In the genomic region with DNA sequence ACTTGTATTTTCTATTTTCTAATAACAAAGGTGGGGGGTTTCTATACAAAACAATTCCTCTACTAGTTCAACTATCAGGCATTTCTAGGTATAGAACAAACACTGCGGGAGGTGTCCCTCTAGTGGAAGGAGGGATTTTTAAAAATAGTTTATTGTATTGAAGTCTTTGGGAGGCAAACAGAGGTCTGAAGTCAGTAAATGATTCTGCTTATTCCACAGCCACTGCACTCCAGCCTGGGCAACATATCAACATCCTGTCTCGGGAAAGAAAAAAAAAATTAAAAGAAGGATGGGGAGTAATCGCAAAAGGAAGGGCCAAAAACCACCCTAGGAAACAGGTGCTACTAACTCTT, we compare ENCODE assay signal across 8 cellular contexts. TPM values are rescaled to one million over a fixed set of nuclear protein-coding genes. Genes with fewer than 3 reads are reported as not detected.
DNase-seq lines count a peak whose midpoint lies in the region; ATAC-seq and TF ChIP-seq lines count a peak whose summit lies in the region.

No MANE protein-coding gene starts in this region.

- H3K27ac ChIP-seq in prostate gland, result peak overlapping the region in 1 of 2 donors; percentile 36

- ATAC-seq in activated T-helper 17 cell treated with anti-CD3 and anti-CD28 coated beads, Interleukin-2, amount 50 U/mL, for 72 hours (replicated peaks), result peak; percentile 17
- ATAC-seq in GM21786 (IDR thresholded peaks at IDR 0.05; ENCODE audit: unreplicated experiment), result no peak

- in situ Hi-C loops in KBM-7 (cut with MboI; ENCODE audit: low pct_unique_long_range_greater_than_20kb, low sequenced_read_pairs), result no loop called here

- peaks cover 21% of the 10 kb centered on the region for H3K4me1 Mint-ChIP-seq in activated T-helper 17 cell treated with anti-CD3 and anti-CD28 coated beads, Interleukin-2, amount 50 U/mL, for 72 hours
- peaks cover 13% of the 10 kb centered on the region for H3K4me1 Mint-ChIP-seq in glutamatergic neuron (ENCODE audit: low read depth, unreplicated experiment)

- H3K9me3 ChIP-seq in prostate gland, result no peaks in the 10 kb centered on the region

- intact Hi-C loops in prostate gland (cut with DNase I), result loop anchor here (5.0 kb wide), 1 partner anchor 52 kb away; no protein-coding TSS in a partner anchor

- DNase-seq in activated CD4-positive, alpha-beta T cell treated with anti-CD3 and anti-CD28 coated beads for 4 hours, result peak; percentile 8 to 14
- no peak for DNase-seq in activated CD4-positive, alpha-beta T cell treated with anti-CD3 and anti-CD28 coated beads, Interleukin-2, amount 50 U/mL, for 4 hours
- DNase-seq in NCI-H2171 treated with DMSO at 0.1 percent for 48 hours (lab: John Stamatoyannopoulos, UW) (peak; percentile 88), glutamatergic neuron (no peak), prostate gland (ENCODE audit: low spot score) (peak; percentile 25), KBM-7 (no peak)

- no peaks in the 10 kb centered on the region for H3K27me3 Mint-ChIP-seq in activated T-helper 17 cell treated with anti-CD3 and anti-CD28 coated beads, Interleukin-2, amount 50 U/mL, for 72 hours
- peaks cover 6% of the 10 kb centered on the region for H3K27me3 Mint-ChIP-seq in glutamatergic neuron (ENCODE audit: unreplicated experiment)

- H3K36me3 ChIP-seq in prostate gland, result no peaks in the 10 kb centered on the region

- H3K9me3 Mint-ChIP-seq in activated T-helper 17 cell treated with anti-CD3 and anti-CD28 coated beads, Interleukin-2, amount 50 U/mL, for 72 hours, result no peaks in the 10 kb centered on the region
- H3K9me3 Mint-ChIP-seq in glutamatergic neuron (ENCODE audit: unreplicated experiment), result peaks cover 10% of the 10 kb centered on the region

- peak overlapping the region; percentile 98 for H3K27ac Mint-ChIP-seq in activated T-helper 17 cell treated with anti-CD3 and anti-CD28 coated beads, Interleukin-2, amount 50 U/mL, for 72 hours
- H3K27ac Mint-ChIP-seq in glutamatergic neuron (ENCODE audit: unreplicated experiment), result peak overlapping the region; percentile 71

- H3K27me3 ChIP-seq in prostate gland (replicated peaks; ENCODE audit: insufficient read depth), result no peaks in the 10 kb centered on the region

- TF ChIP-seq CTCF in glutamatergic neuron (IDR thresholded peaks at IDR 0.05; ENCODE audit: partially characterized antibody, unreplicated experiment) (no peak), prostate gland (IDR thresholded peaks at IDR 0.05) (peak in 1 of 4 experiments; percentile 44)

- WGBS in prostate gland, result 0% methylated on average over 3 of the region's 3 CpGs

- peaks cover 10% of the 10 kb centered on the region for H3K36me3 Mint-ChIP-seq in activated T-helper 17 cell treated with anti-CD3 and anti-CD28 coated beads, Interleukin-2, amount 50 U/mL, for 72 hours (ENCODE audit: low read depth)
- H3K36me3 Mint-ChIP-seq in glutamatergic neuron (ENCODE audit: unreplicated experiment), result no peaks in the 10 kb centered on the region

- H3K4me3 Mint-ChIP-seq in activated T-helper 17 cell treated with anti-CD3 and anti-CD28 coated beads, Interleukin-2, amount 50 U/mL, for 72 hours, result peak overlapping the region; percentile 97
- peak overlapping the region; percentile 97 for H3K4me3 Mint-ChIP-seq in glutamatergic neuron (ENCODE audit: unreplicated experiment)

- no peak for TF ChIP-seq POLR2A in prostate gland (IDR thresholded peaks at IDR 0.05)

- H3K4me1 ChIP-seq in prostate gland (replicated peaks), result peaks cover 7% of the 10 kb centered on the region

- peak overlapping the region in 1 of 2 donors; percentile 9 for H3K4me3 ChIP-seq in prostate gland

RNA-seq across cellular contexts. Expression of gene ERCC4, which starts 0.6 kb away (rescaled TPM):
- total RNA-seq in activated T-helper 17 cell treated with anti-CD3 and anti-CD28 coated beads, Interleukin-2, amount 50 U/mL, for 72 hours, result 10 to 100 TPM in 1 of 2 donors, 1 to 10 TPM in 1; 6.1 to 11.2 TPM
- total RNA-seq in glutamatergic neuron (ENCODE audit: unreplicated experiment), result 14.5 TPM
- total RNA-seq in prostate gland, result 10 to 100 TPM in 1 of 2 donors, 1 to 10 TPM in 1; 7.6 to 13.3 TPM

Comparison
In these comparisons a context has a peak if more than half of its experiments do, and no peak if none do; other contexts are left out.
1. DNase-seq: peak in activated CD4-positive, alpha-beta T cell treated with anti-CD3 and anti-CD28 coated beads for 4 hours (2 of 2), NCI-H2171 treated with DMSO at 0.1 percent for 48 hours (single experiment) and prostate gland (single experiment); none in activated CD4-positive, alpha-beta T cell treated with anti-CD3 and anti-CD28 coated beads, Interleukin-2, amount 50 U/mL, for 4 hours (0 of 2), glutamatergic neuron (single experiment) and KBM-7 (single experiment).